In genomic region chrX:83771664-83772063, GRCh38 we compare ENCODE assay signal across 17 cellular contexts.
A peak's percentile ranks its signal among the peaks of the same experiment; 100 is the strongest.
DNase-seq lines count a peak whose midpoint lies in the region; ATAC-seq and TF ChIP-seq lines count a peak whose summit lies in the region.
"Had no signal": no experiment of that assay in that cellular context is flagged by ENCODE, and none has a peak within 500 bp of the region (broad histone marks: within the 10 kb centered on the region; RNA-seq: fewer than 3 reads in every experiment).

No MANE protein-coding gene starts in this region.

- no peak overlapping the region for H3K27ac Mint-ChIP-seq in endodermal cell
- H3K27ac Mint-ChIP-seq: activated T-helper 17 cell treated with anti-CD3 and anti-CD28 coated beads, Interleukin-2, amount 50 U/mL, for 72 hours; B cell had no signal

- H3K4me1 ChIP-seq in endodermal cell (ENCODE audit: control insufficient read depth, insufficient read depth, low read length), result no peaks in the 10 kb centered on the region
- H3K4me1 ChIP-seq: left lung had no signal

- DNase-seq in LNCaP clone FGC (ENCODE audit: low read depth) (no peak), endodermal cell (peak; percentile 70), AG08395 (ENCODE audit: low spot score) (no peak), Right ventricle myocardium superior (no peak)
- DNase-seq in stimulated activated naive CD4-positive, alpha-beta T cell (lab: John Stamatoyannopoulos, UW), result no peak
- DNase-seq: left lung, NCI-H187 treated with DMSO at 0.1 percent for 48 hours, PC-9 had no signal

- H3K36me3 ChIP-seq in endodermal cell (ENCODE audit: control insufficient read depth, insufficient read depth, low read length), result no peaks in the 10 kb centered on the region
- H3K36me3 ChIP-seq: left lung, neutrophil, thoracic aorta had no signal

- H3K9me3 Mint-ChIP-seq in endodermal cell, result peaks cover 36% of the 10 kb centered on the region
- H3K9me3 Mint-ChIP-seq: activated T-helper 17 cell treated with anti-CD3 and anti-CD28 coated beads, Interleukin-2, amount 50 U/mL, for 72 hours had no signal

- intact Hi-C loops in Right ventricle myocardium superior (cut with DNase I), result no loop called here

- no peak overlapping the region for H3K9ac ChIP-seq in endodermal cell (ENCODE audit: extremely low read depth, low read length, poor library complexity, severe bottlenecking)

- 48% methylated on average over 1 of the region's 1 CpG; no CpG with 5 or more reads in 1 of the 2 experiments for WGBS in endodermal cell (ENCODE audit: insufficient coverage in 1 of 2, insufficient read length in 1 of 2), 2 experiments

- H3K27ac ChIP-seq in C4-2B, result no peak overlapping the region
- H3K27ac ChIP-seq in endodermal cell (ENCODE audit: low read depth, low read length), result no peak overlapping the region
- H3K27ac ChIP-seq: left lung, neutrophil, PC-9, SK-N-MC, thoracic aorta had no signal

- H3K9me3 ChIP-seq in endodermal cell (ENCODE audit: control insufficient read depth, low read length), result no peaks in the 10 kb centered on the region
- H3K9me3 ChIP-seq: left lung, neutrophil, thoracic aorta had no signal

- H3K36me3 Mint-ChIP-seq in endodermal cell (ENCODE audit: low read depth), result no peaks in the 10 kb centered on the region

- no peak overlapping the region for H3K4me3 Mint-ChIP-seq in endodermal cell
- H3K4me3 Mint-ChIP-seq: activated T-helper 17 cell treated with anti-CD3 and anti-CD28 coated beads, Interleukin-2, amount 50 U/mL, for 72 hours; B cell had no signal

- no peaks in the 10 kb centered on the region for H3K4me1 Mint-ChIP-seq in endodermal cell
- H3K4me1 Mint-ChIP-seq: activated T-helper 17 cell treated with anti-CD3 and anti-CD28 coated beads, Interleukin-2, amount 50 U/mL, for 72 hours; B cell had no signal

- H3K4me3 ChIP-seq in LNCaP clone FGC (ENCODE audit: low read depth, low read length), result no peak overlapping the region
- no peak overlapping the region for H3K4me3 ChIP-seq in endodermal cell (ENCODE audit: low read length)
- H3K4me3 ChIP-seq: left lung, PC-9, SK-N-MC, thoracic aorta had no signal

- H3K27me3 ChIP-seq in endodermal cell (ENCODE audit: control insufficient read depth, insufficient read depth, low read length, poor library complexity, severe bottlenecking), result no peaks in the 10 kb centered on the region
- H3K27me3 ChIP-seq: left lung, neutrophil had no signal

- TF ChIP-seq CTCF in C4-2B (conservative IDR thresholded peaks at IDR 0.05) (peak; percentile 51), GM12873 (IDR thresholded peaks at IDR 0.05; ENCODE audit: insufficient read depth, low read depth, low read length, missing control alignments) (peak; percentile 40), LNCaP clone FGC (IDR thresholded peaks at IDR 0.05; ENCODE audit: control insufficient read depth, extremely low read depth, insufficient read depth) (peak; percentile 44), endodermal cell (conservative IDR thresholded peaks at IDR 0.05) (peak; percentile 73)

- ATAC-seq in Right ventricle myocardium superior (ENCODE audit: poor library complexity) (no peak), GM19467 (IDR thresholded peaks at IDR 0.05; ENCODE audit: unreplicated experiment) (no peak)
- ATAC-seq: activated T-helper 17 cell treated with anti-CD3 and anti-CD28 coated beads, Interleukin-2, amount 50 U/mL, for 72 hours; esophagus mucosa; left lung had no signal

- H3K27me3 Mint-ChIP-seq in endodermal cell (ENCODE audit: insufficient read depth), result no peaks in the 10 kb centered on the region
- H3K27me3 Mint-ChIP-seq: activated T-helper 17 cell treated with anti-CD3 and anti-CD28 coated beads, Interleukin-2, amount 50 U/mL, for 72 hours; B cell had no signal
